ENCODE assay signal across 17 cellular contexts in genomic region chr1:51551848-51552296, GRCh38. TPM values are rescaled to one million over a fixed set of nuclear protein-coding genes. Genes with fewer than 3 reads are reported as not detected.
DNase-seq lines count a peak whose midpoint lies in the region; ATAC-seq and TF ChIP-seq lines count a peak whose summit lies in the region.
"Had no signal": no experiment of that assay in that cellular context is flagged by ENCODE, and none has a peak within 500 bp of the region (broad histone marks: within the 10 kb centered on the region; RNA-seq: fewer than 3 reads in every experiment).

No MANE protein-coding gene starts in this region.

- H3K4me3 ChIP-seq in GM06990 (replicated peaks; ENCODE audit: low read depth, low read length) (no peak overlapping the region), LNCaP clone FGC (ENCODE audit: low read depth, low read length) (no peak overlapping the region)
- H3K4me3 ChIP-seq: esophagus muscularis mucosa, HAP-1, thyroid gland had no signal

- no peaks in the 10 kb centered on the region for H3K36me3 Mint-ChIP-seq in glutamatergic neuron (ENCODE audit: unreplicated experiment)

- H3K4me3 Mint-ChIP-seq in glutamatergic neuron (ENCODE audit: unreplicated experiment), result no peak overlapping the region

- H3K27me3 Mint-ChIP-seq in glutamatergic neuron (ENCODE audit: unreplicated experiment), result no peaks in the 10 kb centered on the region

- H3K36me3 ChIP-seq in GM06990 (ENCODE audit: control insufficient read depth, insufficient read depth, low read length), result no peaks in the 10 kb centered on the region
- H3K36me3 ChIP-seq: esophagus muscularis mucosa, HAP-1, thyroid gland, WERI-Rb-1 had no signal

- DNase-seq in GM06990 (ENCODE audit: extremely low read depth, insufficient read length), result peak; percentile 40
- DNase-seq in LNCaP clone FGC (ENCODE audit: low read depth), result peak; percentile 89
- no peak for DNase-seq in epithelial cell of prostate (ENCODE audit: low read depth, low spot score)
- no peak for DNase-seq in C1 segment of cervical spinal cord (lab: John Stamatoyannopoulos, UW)
- no peak for DNase-seq in glutamatergic neuron
- DNase-seq in central memory CD4-positive, alpha-beta T cell, result no peak
- DNase-seq: NCI-H1436; NCI-H2227 treated with DMSO at 0.1 percent for 48 hours; SHP77 treated with DMSO at 0.1 percent for 48 hours; stimulated activated CD4-positive, alpha-beta T cell treated with anti-CD3 and anti-CD28 coated beads, Interleukin-4, amount 100 ng/mL, for 1 hour; thyroid gland; WERI-Rb-1 had no signal

- no peak overlapping the region for H3K27ac Mint-ChIP-seq in glutamatergic neuron (ENCODE audit: unreplicated experiment)

- H3K9me3 Mint-ChIP-seq in glutamatergic neuron (ENCODE audit: unreplicated experiment), result no peaks in the 10 kb centered on the region

- TF ChIP-seq CTCF in 22Rv1 (IDR thresholded peaks at IDR 0.05) (no peak), GM06990 (IDR thresholded peaks at IDR 0.05; ENCODE audit: insufficient read depth, low read length, poor library complexity, severe bottlenecking) (no peak), LNCaP clone FGC (IDR thresholded peaks at IDR 0.05; ENCODE audit: control insufficient read depth, extremely low read depth, insufficient read depth) (no peak), glutamatergic neuron (IDR thresholded peaks at IDR 0.05; ENCODE audit: partially characterized antibody, unreplicated experiment) (no peak)

- H3K27ac ChIP-seq in 22Rv1, result peak overlapping the region; percentile 53
- peak overlapping the region; percentile 3 for H3K27ac ChIP-seq in epithelial cell of prostate
- H3K27ac ChIP-seq: esophagus muscularis mucosa, parathyroid adenoma, thyroid gland, WERI-Rb-1 had no signal

- no peak for ATAC-seq in HG03520 (IDR thresholded peaks at IDR 0.05; ENCODE audit: unreplicated experiment)

- H3K4me1 Mint-ChIP-seq in glutamatergic neuron (ENCODE audit: low read depth, unreplicated experiment), result no peaks in the 10 kb centered on the region

- no peaks in the 10 kb centered on the region for H3K27me3 ChIP-seq in GM06990 (replicated peaks; ENCODE audit: control insufficient read depth, insufficient read depth, low read length)
- H3K27me3 ChIP-seq: esophagus muscularis mucosa, thyroid gland had no signal

RNA-seq across cellular contexts. Expression of gene EPS15, which starts 32.8 kb away (rescaled TPM):
- total RNA-seq in glutamatergic neuron (ENCODE audit: unreplicated experiment), result 139 TPM

Comparison
In these comparisons a context has a peak if more than half of its experiments do, and no peak if none do; other contexts are left out.
1. DNase-seq: peak in GM06990 (single experiment) and LNCaP clone FGC (single experiment); none in epithelial cell of prostate (single experiment), C1 segment of cervical spinal cord (0 of 14), glutamatergic neuron (single experiment) and central memory CD4-positive, alpha-beta T cell (single experiment).